21 cellular contexts compared by ENCODE assay signal in the genomic region with DNA sequence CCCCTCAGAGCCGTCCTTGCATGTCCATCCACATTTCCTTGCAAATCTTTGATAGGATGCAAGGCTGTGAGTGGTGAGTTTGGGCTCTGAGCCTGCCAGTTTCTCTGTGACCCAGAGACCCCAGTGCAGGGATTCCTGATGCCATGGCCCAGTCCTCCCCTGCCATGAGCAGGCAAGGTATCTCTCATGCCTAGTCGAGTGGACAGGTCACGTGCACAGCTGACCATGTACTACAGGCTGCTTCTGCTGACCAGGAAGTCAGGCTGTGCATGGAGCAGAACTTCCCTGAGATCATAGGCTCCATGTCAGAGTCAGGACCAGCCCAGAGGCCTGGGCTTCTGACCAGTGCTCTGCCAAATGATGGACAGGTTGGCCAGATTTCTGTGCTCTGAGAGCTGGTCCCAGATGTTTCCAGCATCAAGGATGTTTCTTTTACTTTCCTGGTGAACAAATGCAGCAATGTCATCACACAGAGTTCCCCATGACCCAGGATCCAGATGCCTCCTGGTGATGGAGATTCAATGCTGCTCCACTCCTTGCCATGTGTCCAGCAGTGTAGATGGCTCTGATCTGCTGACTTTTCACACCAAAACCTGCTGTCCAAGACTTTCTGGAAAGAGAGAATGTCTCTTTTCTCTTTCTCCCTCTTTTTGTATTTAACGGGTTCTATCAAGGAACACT.
DNase-seq lines count a peak whose midpoint lies in the region; ATAC-seq, FAIRE-seq and TF ChIP-seq lines count a peak whose summit lies in the region.
"Had no signal": no experiment of that assay in that cellular context is flagged by ENCODE, and none has a peak within 500 bp of the region (broad histone marks: within the 10 kb centered on the region; RNA-seq: fewer than 3 reads in every experiment).

No MANE protein-coding gene starts in this region.

- ATAC-seq in K562 = no peak
- no peak for ATAC-seq in GM21515 (IDR thresholded peaks at IDR 0.05; ENCODE audit: unreplicated experiment)
- no peak for ATAC-seq in GM21723 (IDR thresholded peaks at IDR 0.05; ENCODE audit: unreplicated experiment)
- ATAC-seq: left ventricle myocardium superior, pancreas, SK-N-SH treated with all-trans-retinoic acid at 6 μM for 48 hours had no signal

- DNase-seq in activated CD8-positive, alpha-beta memory T cell treated with anti-CD3 and anti-CD28 coated beads for 24 hours = peak; percentile 33
- DNase-seq in activated CD8-positive, alpha-beta memory T cell treated with anti-CD3 and anti-CD28 coated beads, Interleukin-2, amount 50 U/mL, for 4 hours = no peak
- DNase-seq in K562 (ENCODE audit: extremely low read depth in 1 of 4, low spot score in 3 of 4) = no peak
- peak; percentile 12 for DNase-seq in testis
- no peak for DNase-seq in activated CD4-positive, alpha-beta T cell treated with anti-CD3 and anti-CD28 coated beads, Interleukin-2, amount 50 U/mL, for 48 hours
- DNase-seq: activated CD4-positive, alpha-beta T cell treated with anti-CD3 and anti-CD28 coated beads, Interleukin-2, amount 10 ng/mL, durations not matched to agents 24 days and 14 days; CD4-positive, alpha-beta T cell; central memory CD4-positive, alpha-beta T cell; DMS79 treated with DMSO at 0.1 percent for 48 hours; left ventricle myocardium superior; NCI-H1436; thyroid gland had no signal

- H3K79me2 ChIP-seq in K562 (ENCODE audit: control insufficient read depth, insufficient read depth, low read length) = no peaks in the 10 kb centered on the region

- H2AFZ ChIP-seq in K562 (ENCODE audit: low read depth, low read length) = no peak overlapping the region

- TF ChIP-seq CTCF in K562 (IDR thresholded peaks at IDR 0.05 in 2 of 3, conservative IDR thresholded peaks at IDR 0.05 in 1 of 3; ENCODE audit: insufficient read depth in 2 of 3, low read depth in 1 of 3, low read length in 3 of 3) (no peak), testis (IDR thresholded peaks at IDR 0.05) (no peak)

- no peak for TF ChIP-seq EP300 in K562 (IDR thresholded peaks at IDR 0.05; ENCODE audit: low read length)

- H3K27ac ChIP-seq in K562 (ENCODE audit: extremely low read depth, low read depth, low read length) (no peak overlapping the region), iPS-18a (ENCODE audit: low read length) (no peak overlapping the region), testis (no peak overlapping the region)
- H3K27ac ChIP-seq: adrenal gland, pancreas, thyroid gland had no signal

- H3K4me3 ChIP-seq in K562 (no peak overlapping the region), iPS-18a (ENCODE audit: low read length) (no peak overlapping the region), testis (no peak overlapping the region)
- H3K4me3 ChIP-seq: adrenal gland, pancreas, thyroid gland had no signal

- no peaks in the 10 kb centered on the region for H4K20me1 ChIP-seq in K562 (replicated peaks; ENCODE audit: control insufficient read depth, insufficient read depth, low read length)

- FAIRE-seq in K562 (lab: Jason Lieb, UNC) = no peak
- FAIRE-seq: A204.1, frontal cortex, GM18507, pancreas had no signal

- POLR2A ChIA-PET in K562 (lab: Yijun Ruan, JAX) = no interaction called here

- H3K36me3 ChIP-seq in K562 (ENCODE audit: control insufficient read depth, insufficient read depth, low read length) (no peaks in the 10 kb centered on the region), iPS-18a (ENCODE audit: control insufficient read depth, low read depth, low read length) (no peaks in the 10 kb centered on the region), testis (ENCODE audit: low read depth, missing control alignments) (no peaks in the 10 kb centered on the region)
- H3K36me3 ChIP-seq: adrenal gland, pancreas, thyroid gland had no signal

- no peak for TF ChIP-seq POLR2A in K562 (conservative IDR thresholded peaks at IDR 0.05)
- no peak for TF ChIP-seq POLR2A in testis (IDR thresholded peaks at IDR 0.05)

- no peaks in the 10 kb centered on the region for H3K4me1 ChIP-seq in K562 (replicated peaks in 1 of 2; ENCODE audit: control insufficient read depth in 2 of 2, insufficient read depth in 2 of 2, low read length in 2 of 2)
- H3K4me1 ChIP-seq in iPS-18a (ENCODE audit: control insufficient read depth, low read depth, low read length) = peaks cover 54% of the 10 kb centered on the region
- no peaks in the 10 kb centered on the region for H3K4me1 ChIP-seq in testis
- H3K4me1 ChIP-seq: adrenal gland, pancreas, thyroid gland had no signal

- H3K9ac ChIP-seq in K562 (ENCODE audit: insufficient read depth in 1 of 2, low read depth in 2 of 2, low read length in 2 of 2) (no peak overlapping the region), iPS-18a (ENCODE audit: low read length) (peak overlapping the region; percentile 80)

- intact Hi-C loops in K562 (cut with micrococcal nuclease) (no loop called here), testis (cut with DNase I; ENCODE audit: low total_unique reads) (no loop called here)

- H3K9me1 ChIP-seq in K562 (ENCODE audit: control insufficient read depth, insufficient read depth, low read length) = no peaks in the 10 kb centered on the region

- WGBS in K562 (ENCODE audit: insufficient coverage, low coverage, missing lambda C conversion rate) = 3% methylated on average over 4 of the region's 4 CpGs
- WGBS in testis, 2 donors = 89 to 97% methylated on average over 4 of the region's 4 CpGs

- TF ChIP-seq RAD21 in K562 (CRISPR knock-in tag; conservative IDR thresholded peaks at IDR 0.05 in 1 of 2, IDR thresholded peaks at IDR 0.05 in 1 of 2) = no peak

- CTCF ChIA-PET in K562 (lab: Yijun Ruan, JAX; ENCODE audit: low intra/inter-chr PET ratio) = no interaction called here

- H3K4me2 ChIP-seq in K562 (ENCODE audit: insufficient read depth, low read length) = no peak overlapping the region

- BruUV-seq in K562 (replicated peaks; lab: Mats Ljungman, UMichigan) = no TSS peak

- peaks cover 4 to 53% of the 10 kb centered on the region in 2 experiments; a peak in 2 of 5 replicates for H3K27me3 ChIP-seq in K562 (ENCODE audit: control insufficient read depth in 2 of 2, insufficient read depth in 2 of 2, low read length in 2 of 2)
- H3K27me3 ChIP-seq in iPS-18a (ENCODE audit: control insufficient read depth, insufficient read depth, low read length) = no peaks in the 10 kb centered on the region
- no peaks in the 10 kb centered on the region for H3K27me3 ChIP-seq in testis
- H3K27me3 ChIP-seq: adrenal gland, pancreas, thyroid gland had no signal

- in situ Hi-C loops in K562 (cut with MboI) = no loop called here

- no peaks in the 10 kb centered on the region for H3K9me3 ChIP-seq in K562 (replicated peaks; ENCODE audit: control insufficient read depth, insufficient read depth, low read depth, low read length)
- no peaks in the 10 kb centered on the region for H3K9me3 ChIP-seq in iPS-18a (ENCODE audit: control insufficient read depth, low read depth, low read length)
- H3K9me3 ChIP-seq in testis = no peaks in the 10 kb centered on the region
- H3K9me3 ChIP-seq: adrenal gland, pancreas, thyroid gland had no signal

TF ChIP-seq in K562, 482 proteins besides CTCF, POLR2A, EP300 and RAD21:
- TF ChIP-seq ETV6 (IDR thresholded peaks at IDR 0.05; ENCODE audit: borderline replicate concordance in 1 of 2, low read depth in 2 of 2, low read length in 1 of 2) = no peak
- TF ChIP-seq ETV6 (CRISPR knock-in tag; IDR thresholded peaks at IDR 0.05; ENCODE audit: borderline replicate concordance) = no peak
- TF ChIP-seq POLR2AphosphoS5 (IDR thresholded peaks at IDR 0.05; ENCODE audit: control insufficient read depth, insufficient read depth, low read depth, low read length) = no peak
- no peak for TF ChIP-seq ZNF133 (CRISPR knock-in tag; IDR thresholded peaks at IDR 0.05)
- TF ChIP-seq RHOXF2B (CRISPR knock-in tag; conservative IDR thresholded peaks at IDR 0.05) = no peak
- no peak for TF ChIP-seq HDAC2 (IDR thresholded peaks at IDR 0.05)
- TF ChIP-seq BHLHE40 (IDR thresholded peaks at IDR 0.05; ENCODE audit: low read length) = peak; percentile 22; the same call in 1 of the 2 replicates

Comparison
In these comparisons a context has a peak if more than half of its experiments do, and no peak if none do; other contexts are left out.
1. DNase-seq: peak in activated CD8-positive, alpha-beta memory T cell treated with anti-CD3 and anti-CD28 coated beads for 24 hours (single experiment) and testis (single experiment); none in activated CD8-positive, alpha-beta memory T cell treated with anti-CD3 and anti-CD28 coated beads, Interleukin-2, amount 50 U/mL, for 4 hours (single experiment), K562 (0 of 4) and activated CD4-positive, alpha-beta T cell treated with anti-CD3 and anti-CD28 coated beads, Interleukin-2, amount 50 U/mL, for 48 hours (0 of 2).